ENCODE assay signal across 33 cellular contexts in genomic region chr15:100055821-100056220, GRCh38.
DNase-seq lines count a peak whose midpoint lies in the region; ATAC-seq, FAIRE-seq and TF ChIP-seq lines count a peak whose summit lies in the region.
"Had no signal": no experiment of that assay in that cellular context is flagged by ENCODE, and none has a peak within 500 bp of the region (broad histone marks: within the 10 kb centered on the region; RNA-seq: fewer than 3 reads in every experiment).

No MANE protein-coding gene starts in this region.

- H3K27me3 Mint-ChIP-seq in CD4-positive, alpha-beta memory T cell, result no peaks in the 10 kb centered on the region

- H3K36me3 ChIP-seq in CD4-positive, alpha-beta memory T cell (ENCODE audit: insufficient read depth, low read length), result no peaks in the 10 kb centered on the region
- H3K36me3 ChIP-seq: BE2C, HAP-1, SJSA1 had no signal

- H3K27ac ChIP-seq in CD4-positive, alpha-beta memory T cell (ENCODE audit: low read depth, low read length), result no peak overlapping the region
- H3K27ac ChIP-seq: SJSA1 had no signal

- no peaks in the 10 kb centered on the region for H3K9me3 ChIP-seq in CD4-positive, alpha-beta memory T cell (ENCODE audit: control insufficient read depth in 1 of 2, low read length in 2 of 2)
- H3K9me3 ChIP-seq: BE2C, HAP-1, SJSA1 had no signal

- ATAC-seq in GM21360 (IDR thresholded peaks at IDR 0.05; ENCODE audit: unreplicated experiment) (peak; percentile 64), HG02884 (IDR thresholded peaks at IDR 0.05; ENCODE audit: unreplicated experiment) (peak; percentile 69), HG03565 (IDR thresholded peaks at IDR 0.05; ENCODE audit: unreplicated experiment) (peak; percentile 48), left ventricle myocardium superior (no peak)
- ATAC-seq: GM23338, HepG2, PC-3 had no signal

- H3K4me3 ChIP-seq in CD4-positive, alpha-beta memory T cell (ENCODE audit: low read length in 2 of 2), result no peak overlapping the region
- H3K4me3 ChIP-seq: GM23338, HAP-1, SJSA1 had no signal

- no peaks in the 10 kb centered on the region for H3K4me1 Mint-ChIP-seq in CD4-positive, alpha-beta memory T cell

- H3K27ac Mint-ChIP-seq in CD4-positive, alpha-beta memory T cell, result no peak overlapping the region
- H3K27ac Mint-ChIP-seq: CD14-positive monocyte, GM23338, HFFc6 had no signal

- H3K27me3 ChIP-seq in CD4-positive, alpha-beta memory T cell (ENCODE audit: insufficient read depth, low read length), result no peaks in the 10 kb centered on the region
- H3K27me3 ChIP-seq: BE2C had no signal

- no peaks in the 10 kb centered on the region for H3K4me1 ChIP-seq in CD4-positive, alpha-beta memory T cell (ENCODE audit: insufficient read depth, low read length)
- H3K4me1 ChIP-seq: HAP-1, SJSA1 had no signal

- H3K36me3 Mint-ChIP-seq in CD4-positive, alpha-beta memory T cell, result peaks cover 1 to 7% of the 10 kb centered on the region in 2 donors
- H3K36me3 Mint-ChIP-seq: CD14-positive monocyte had no signal

- POLR2A ChIA-PET in CD4-positive, alpha-beta memory T cell (lab: Charles Lee; ENCODE audit: partially characterized antibody), result no interaction called here

- FAIRE-seq in GM12891 (lab: Jason Lieb, UNC), result no peak
- FAIRE-seq: GM18507, HepG2 had no signal

- no peak for DNase-seq in GM12891 (ENCODE audit: insufficient read length, low spot score)
- no peak for DNase-seq in activated CD4-positive, CD25-positive, alpha-beta regulatory T cell (lab: John Stamatoyannopoulos, UW)
- no peak for DNase-seq in left ventricle myocardium superior
- no peak for DNase-seq in CD4-positive, alpha-beta memory T cell
- no peak for DNase-seq in activated effector memory CD4-positive, alpha-beta T cell treated with Interleukin-2 at 50 U/mL for 16 hours
- DNase-seq: 8988T; ACHN; BE2C; Calu3; DMS79 treated with DMSO at 0.1 percent for 48 hours; GF-D8; HFFc6; Karpas-422; NCI-H1092 treated with DMSO at 0.1 percent for 48 hours; NCI-H1436 treated with DMSO at 0.1 percent for 48 hours; NCI-H187 treated with DMSO at 0.1 percent for 48 hours; NCI-H2107; NCI-H446; NCI-H524 treated with DMSO at 0.1 percent for 48 hours; NCI-H774; NK-92 treated with Interleukin-12 subunit alpha and Interleukin-12 subunit beta, amount 100 ng/mL, for 24 hours; PC-3; Right ventricle myocardium superior; T-helper 2 cell had no signal

- intact Hi-C loops in left ventricle myocardium superior (cut with micrococcal nuclease), result no loop called here
- intact Hi-C loops in CD4-positive, alpha-beta memory T cell (cut with micrococcal nuclease), result no loop called here

- no peak overlapping the region for H3K4me3 Mint-ChIP-seq in CD4-positive, alpha-beta memory T cell
- H3K4me3 Mint-ChIP-seq: CD14-positive monocyte, GM23338, HFFc6 had no signal

- CTCF ChIA-PET in CD4-positive, alpha-beta memory T cell (lab: Charles Lee; ENCODE audit: partially characterized antibody), result no interaction called here

- no peaks in the 10 kb centered on the region for H3K9me3 Mint-ChIP-seq in CD4-positive, alpha-beta memory T cell

- TF ChIP-seq POLR2A in GM12891 (IDR thresholded peaks at IDR 0.05; ENCODE audit: low read depth, low read length), result no peak

TF ChIP-seq in GM12891, 5 proteins besides CTCF, POLR2A, EP300 and RAD21:
- TF ChIP-seq TAF1 (IDR thresholded peaks at IDR 0.05; ENCODE audit: low read depth, low read length) (no peak), PAX5 (IDR thresholded peaks at IDR 0.05; ENCODE audit: insufficient read depth, low read length, severe bottlenecking) (no peak), POLR2AphosphoS5 (IDR thresholded peaks at IDR 0.05; ENCODE audit: low read depth, low read length) (no peak), POU2F2 (IDR thresholded peaks at IDR 0.05; ENCODE audit: low read depth, low read length) (no peak), SPI1 (IDR thresholded peaks at IDR 0.05; ENCODE audit: low read depth, low read length) (peak; percentile 65)
